Comparison of ENCODE assay signal across 11 cellular contexts in the genomic region with DNA sequence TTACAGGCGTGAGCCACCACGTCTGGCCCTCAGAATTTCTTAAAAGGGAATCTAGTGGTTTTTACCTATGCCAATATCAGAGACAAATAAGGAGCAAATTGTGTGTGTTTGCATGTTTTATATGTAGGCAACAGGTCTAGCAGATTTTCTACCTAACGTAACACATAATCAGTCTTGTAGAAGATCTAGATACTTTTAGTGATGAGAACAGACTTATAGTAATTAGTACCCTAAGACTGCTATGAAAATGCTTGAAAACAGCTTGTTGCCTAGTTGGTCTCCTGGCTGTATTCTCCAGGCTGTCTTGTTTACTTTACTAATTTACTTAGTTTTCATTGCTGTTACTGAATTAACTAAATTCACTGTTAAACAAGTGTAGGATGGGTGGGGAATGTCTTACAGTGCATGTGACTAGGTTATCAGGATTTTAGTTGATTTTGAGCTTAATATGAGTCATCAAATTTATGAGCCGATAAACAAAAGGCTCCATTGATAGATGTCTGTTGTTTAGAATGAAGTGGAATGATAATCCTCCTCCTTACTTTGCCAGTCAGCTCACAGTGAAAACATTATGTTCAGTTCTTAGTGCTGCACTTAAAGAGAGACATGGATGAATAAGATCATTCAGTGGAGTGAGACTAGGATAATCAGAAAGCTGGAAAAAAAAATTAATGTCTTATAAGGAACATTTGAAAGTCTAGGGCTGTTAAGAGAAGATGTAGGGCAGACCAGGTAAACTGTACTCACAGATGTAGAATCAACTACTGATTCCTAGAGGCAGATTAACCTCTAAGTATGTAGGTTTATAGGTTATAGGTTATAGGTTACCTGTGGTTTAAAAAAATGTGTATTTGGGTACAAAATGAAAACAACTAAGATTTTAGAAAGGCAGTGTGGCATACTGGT. TPM values are rescaled to one million over a fixed set of nuclear protein-coding genes. Genes with fewer than 3 reads are reported as not detected.
DNase-seq lines count a peak whose midpoint lies in the region; ATAC-seq and TF ChIP-seq lines count a peak whose summit lies in the region.
"Had no signal": no experiment of that assay in that cellular context is flagged by ENCODE, and none has a peak within 500 bp of the region (broad histone marks: within the 10 kb centered on the region; RNA-seq: fewer than 3 reads in every experiment).

No MANE protein-coding gene starts in this region.

- H3K27me3 ChIP-seq in hepatocyte (no peaks in the 10 kb centered on the region), esophagus muscularis mucosa (no peaks in the 10 kb centered on the region)

- no peak overlapping the region for H2AFZ ChIP-seq in hepatocyte

- no peaks in the 10 kb centered on the region for H4K20me1 ChIP-seq in hepatocyte (ENCODE audit: insufficient read depth, poor library complexity, severe bottlenecking)

- H3K36me3 ChIP-seq in hepatocyte (replicated peaks; ENCODE audit: insufficient read depth, low read depth) (no peaks in the 10 kb centered on the region), esophagus muscularis mucosa (peaks cover 7 to 21% (median 12%) of the 10 kb centered on the region in 4 donors)

- H3K9me3 ChIP-seq in hepatocyte (ENCODE audit: low read depth) (no peaks in the 10 kb centered on the region), esophagus muscularis mucosa (no peaks in the 10 kb centered on the region)

- no peak for ATAC-seq in left lobe of liver
- ATAC-seq: naive thymus-derived CD4-positive, alpha-beta T cell had no signal

- TF ChIP-seq POLR2A in esophagus muscularis mucosa (IDR thresholded peaks at IDR 0.05; ENCODE audit: low read depth) = no peak

- DNase-seq in HT1080 (ENCODE audit: low read depth) (peak; percentile 89), SW480 (ENCODE audit: low spot score) (peak; percentile 92), hepatocyte (ENCODE audit: low spot score) (peak; percentile 7), substantia nigra (lab: John Stamatoyannopoulos, UW) (no peak), esophagus muscularis mucosa (ENCODE audit: extremely low spot score) (no peak), left lobe of liver (ENCODE audit: low spot score) (no peak), NCI-H345 treated with DMSO at 0.1 percent for 48 hours (lab: John Stamatoyannopoulos, UW; ENCODE audit: unreplicated experiment) (no peak)
- DNase-seq: activated naive CD8-positive, alpha-beta T cell treated with anti-CD3 and anti-CD28 coated beads for 36 hours; Kasumi-1; naive thymus-derived CD4-positive, alpha-beta T cell had no signal

- peaks cover 60% of the 10 kb centered on the region for H3K79me2 ChIP-seq in hepatocyte

- H3K27ac ChIP-seq in hepatocyte = peak overlapping the region; percentile 74
- peak overlapping the region; percentile 19 for H3K27ac ChIP-seq in substantia nigra (ENCODE audit: low read depth, low read length, poor library complexity, severe bottlenecking)
- peak overlapping the region in 1 of 4 donors; percentile 11 for H3K27ac ChIP-seq in esophagus muscularis mucosa (replicated peaks in 1 of 4)

- TF ChIP-seq EP300 in esophagus muscularis mucosa (IDR thresholded peaks at IDR 0.05) = no peak

- intact Hi-C loops in esophagus muscularis mucosa (cut with DNase I) = no loop called here

- WGBS in hepatocyte (ENCODE audit: low lambda C conversion rate, missing lambda C conversion rate) = 71% methylated on average over 4 of the region's 4 CpGs
- 92% methylated on average over 4 of the region's 4 CpGs for WGBS in esophagus muscularis mucosa

- TF ChIP-seq CTCF in hepatocyte (IDR thresholded peaks at IDR 0.05; ENCODE audit: poor library complexity) (no peak), esophagus muscularis mucosa (IDR thresholded peaks at IDR 0.05) (no peak)

- H3K4me1 ChIP-seq in hepatocyte (ENCODE audit: insufficient read depth) = peaks cover 15% of the 10 kb centered on the region
- H3K4me1 ChIP-seq in esophagus muscularis mucosa = no peaks in the 10 kb centered on the region

- H3K9me2 ChIP-seq in hepatocyte (replicated peaks; ENCODE audit: insufficient read depth) = no peaks in the 10 kb centered on the region

- H3K4me3 ChIP-seq in hepatocyte (no peak overlapping the region), esophagus muscularis mucosa (no peak overlapping the region)

- peak overlapping the region; percentile 35 for H3K4me2 ChIP-seq in hepatocyte

RNA-seq across cellular contexts. Expression of a gene that starts 22.4 kb away (rescaled TPM):
- 54.1 and 55.2 TPM in 2 replicates for total RNA-seq in HT1080 (2014; rRNA removed; shearing (Covaris generic))
- polyA plus RNA-seq in HT1080 (2015; cell fraction: cytosol; rRNA removed) = 61.9 and 68.9 TPM in 2 replicates
- 54.5 and 55.5 TPM in 2 replicates for polyA plus RNA-seq in HT1080 (2015; cell fraction: nucleus; rRNA removed)
- total RNA-seq in hepatocyte (25.7 and 25.8 TPM in 2 replicates), esophagus muscularis mucosa (10 to 100 TPM; 12.9 to 15.1 (median 14.6) TPM), left lobe of liver (4.4 TPM)
- 23.1 and 26.7 TPM in 2 replicates for polyA plus RNA-seq in hepatocyte

RNA-seq across cellular contexts. Expression of a gene that starts 58.2 kb away (rescaled TPM):
- 0.07 and 0.40 TPM in 2 replicates for total RNA-seq in HT1080 (2014; rRNA removed; shearing (Covaris generic))
- 0.12 and 0.26 TPM in 2 replicates for polyA plus RNA-seq in HT1080 (2015; cell fraction: cytosol; rRNA removed)
- polyA plus RNA-seq in HT1080 (2015; cell fraction: nucleus; rRNA removed) = not detected in 2 replicates
- total RNA-seq in hepatocyte = 0.23 and 0.60 TPM in 2 replicates
- polyA plus RNA-seq in hepatocyte = 0.21 and 1.2 TPM in 2 replicates
- not detected for total RNA-seq in esophagus muscularis mucosa
- total RNA-seq in left lobe of liver = not detected
- total RNA-seq: activated naive CD8-positive, alpha-beta T cell treated with anti-CD3 and anti-CD28 coated beads for 36 hours; G401; naive thymus-derived CD4-positive, alpha-beta T cell had no signal
- polyA plus RNA-seq: naive thymus-derived CD4-positive, alpha-beta T cell had no signal

Comparison
In these comparisons a context has a peak if more than half of its experiments do, and no peak if none do; other contexts are left out.
1. DNase-seq: peak in HT1080 (single experiment), SW480 (single experiment) and hepatocyte (single experiment); none in substantia nigra (0 of 49), esophagus muscularis mucosa (single experiment), left lobe of liver (single experiment) and NCI-H345 treated with DMSO at 0.1 percent for 48 hours (single experiment).